Comparison of ENCODE assay signal across 9 cellular contexts in genomic region chr10:112435013-112435619, GRCh38. TPM values are rescaled to one million over a fixed set of nuclear protein-coding genes. Genes with fewer than 3 reads are reported as not detected.
DNase-seq lines count a peak whose midpoint lies in the region; ATAC-seq and TF ChIP-seq lines count a peak whose summit lies in the region.
"Had no signal": no experiment of that assay in that cellular context is flagged by ENCODE, and none has a peak within 500 bp of the region (broad histone marks: within the 10 kb centered on the region; RNA-seq: fewer than 3 reads in every experiment).

No MANE protein-coding gene starts in this region.

- no peak overlapping the region for H2AFZ ChIP-seq in osteoblast (ENCODE audit: low read length)

- peaks cover 63% of the 10 kb centered on the region for H3K36me3 ChIP-seq in osteoblast (ENCODE audit: insufficient read depth, low read length)

- H3K4me3 ChIP-seq in osteoblast (ENCODE audit: insufficient read depth, low read length), result no peak overlapping the region

- H3K9me3 ChIP-seq in osteoblast (ENCODE audit: low read depth, low read length), result no peaks in the 10 kb centered on the region

- no peak for ATAC-seq in GM19452 (IDR thresholded peaks at IDR 0.05; ENCODE audit: unreplicated experiment)

- no peaks in the 10 kb centered on the region for H4K20me1 ChIP-seq in osteoblast (ENCODE audit: insufficient read depth, low read length)

- H3K27ac ChIP-seq in osteoblast (ENCODE audit: low read depth, low read length), result no peak overlapping the region

- H3K79me2 ChIP-seq in osteoblast (ENCODE audit: insufficient read depth, low read length), result no peaks in the 10 kb centered on the region

- peak; percentile 47 for TF ChIP-seq CTCF in osteoblast (IDR thresholded peaks at IDR 0.05; ENCODE audit: extremely low read depth, low read depth, low read length)

- no peak overlapping the region for H3K4me2 ChIP-seq in osteoblast (ENCODE audit: insufficient read depth, low read length)

- no peaks in the 10 kb centered on the region for H3K27me3 ChIP-seq in osteoblast (ENCODE audit: insufficient read depth, low read length)

- H3K4me1 ChIP-seq in osteoblast (ENCODE audit: insufficient read depth, low read length), result no peaks in the 10 kb centered on the region

- DNase-seq in DMS53 treated with DMSO at 0.1 percent for 48 hours (lab: John Stamatoyannopoulos, UW; ENCODE audit: unreplicated experiment) (peak; percentile 62), MV-4-11 (lab: John Stamatoyannopoulos, UW) (peak; percentile 57), dermis blood vessel endothelial cell (peak; percentile 71), osteoblast (ENCODE audit: insufficient read length, low spot score, missing footprints) (no peak), SKM-1 treated with dmso at 0.1 percent for 144 hours (lab: John Stamatoyannopoulos, UW; ENCODE audit: unreplicated experiment) (no peak), NCI-H524 treated with DMSO at 0.1 percent for 48 hours (lab: John Stamatoyannopoulos, UW) (no peak), ecto neural progenitor cell (ENCODE audit: low spot score) (no peak)
- DNase-seq: activated naive CD8-positive, alpha-beta T cell treated with anti-CD3 and anti-CD28 coated beads, Interleukin-2, amount 10 ng/mL, durations not matched to agents 7 days and 5 days had no signal

RNA-seq across cellular contexts. Expression of gene ZDHHC6, which starts 11.6 kb away (rescaled TPM):
- total RNA-seq in dermis blood vessel endothelial cell (28.4 and 36.6 TPM in 2 replicates), osteoblast (25.6 and 26.1 TPM in 2 replicates)

RNA-seq across cellular contexts. Expression of gene VTI1A, which starts 11.9 kb away (rescaled TPM):
- total RNA-seq in dermis blood vessel endothelial cell (28.0 and 41.9 TPM in 2 replicates), osteoblast (34.7 and 35.4 TPM in 2 replicates)

Comparison
In these comparisons a context has a peak if more than half of its experiments do, and no peak if none do; other contexts are left out.
1. DNase-seq: peak in DMS53 treated with DMSO at 0.1 percent for 48 hours (single experiment), MV-4-11 (single experiment) and dermis blood vessel endothelial cell (single experiment); none in osteoblast (single experiment), SKM-1 treated with dmso at 0.1 percent for 144 hours (single experiment), NCI-H524 treated with DMSO at 0.1 percent for 48 hours (single experiment) and ecto neural progenitor cell (single experiment).